ENCODE assay signal across 8 cellular contexts in genomic region chr13:28636677-28637317, GRCh38. TPM values are rescaled to one million over a fixed set of nuclear protein-coding genes. Genes with fewer than 3 reads are reported as not detected.
DNase-seq lines count a peak whose midpoint lies in the region; ATAC-seq and TF ChIP-seq lines count a peak whose summit lies in the region.

No MANE protein-coding gene starts in this region.

- H3K4me3 Mint-ChIP-seq in CD4-positive, CD25-positive, alpha-beta regulatory T cell, result peak overlapping the region in 1 of 4 donors; percentile 3
- H3K4me3 Mint-ChIP-seq in activated naive CD8-positive, alpha-beta T cell, result peak overlapping the region; percentile 15

- peaks cover 19% of the 10 kb centered on the region for H3K27me3 ChIP-seq in CD4-positive, CD25-positive, alpha-beta regulatory T cell (ENCODE audit: control insufficient read depth, insufficient read depth, low read length)
- H3K27me3 ChIP-seq in cardiac muscle cell, result no peaks in the 10 kb centered on the region

- H3K4me1 ChIP-seq in CD4-positive, CD25-positive, alpha-beta regulatory T cell (ENCODE audit: control insufficient read depth, insufficient read depth, low read length, poor library complexity, severe bottlenecking), result no peaks in the 10 kb centered on the region
- H3K4me1 ChIP-seq in cardiac muscle cell (ENCODE audit: low read depth), result peaks cover 3% of the 10 kb centered on the region

- H3K27ac Mint-ChIP-seq in CD4-positive, CD25-positive, alpha-beta regulatory T cell, result no peak overlapping the region
- H3K27ac Mint-ChIP-seq in activated naive CD8-positive, alpha-beta T cell, result no peak overlapping the region

- no peak overlapping the region for H3K4me3 ChIP-seq in CD4-positive, CD25-positive, alpha-beta regulatory T cell (ENCODE audit: low read depth, low read length)
- H3K4me3 ChIP-seq in Jurkat, Clone E6-1 (ENCODE audit: low read length), result no peak overlapping the region
- H3K4me3 ChIP-seq in cardiac muscle cell, result no peak overlapping the region

- H3K27me3 Mint-ChIP-seq in CD4-positive, CD25-positive, alpha-beta regulatory T cell, result peaks cover 31% of the 10 kb centered on the region
- H3K27me3 Mint-ChIP-seq in activated naive CD8-positive, alpha-beta T cell, result peaks cover 3% of the 10 kb centered on the region

- peaks cover 0 to 9% (median 5%) of the 10 kb centered on the region in 4 donors for H3K4me1 Mint-ChIP-seq in CD4-positive, CD25-positive, alpha-beta regulatory T cell
- peaks cover 8% of the 10 kb centered on the region for H3K4me1 Mint-ChIP-seq in activated naive CD8-positive, alpha-beta T cell (ENCODE audit: low read depth)

- no peaks in the 10 kb centered on the region for H3K36me3 ChIP-seq in CD4-positive, CD25-positive, alpha-beta regulatory T cell (ENCODE audit: control insufficient read depth, insufficient read depth, low read length)
- H3K36me3 ChIP-seq in cardiac muscle cell, result no peaks in the 10 kb centered on the region

- H3K9me3 Mint-ChIP-seq in CD4-positive, CD25-positive, alpha-beta regulatory T cell, result peaks cover 0 to 3% (median 0%) of the 10 kb centered on the region in 7 donors
- H3K9me3 Mint-ChIP-seq in activated naive CD8-positive, alpha-beta T cell (ENCODE audit: low read depth), result no peaks in the 10 kb centered on the region

- H3K27ac ChIP-seq in CD4-positive, CD25-positive, alpha-beta regulatory T cell (ENCODE audit: insufficient read depth, low read length, poor library complexity, severe bottlenecking), result no peak overlapping the region
- H3K27ac ChIP-seq in cardiac muscle cell, result no peak overlapping the region

- peak in 1 of 2 donors; percentile 39 for ATAC-seq in CD4-positive, CD25-positive, alpha-beta regulatory T cell (ENCODE audit: low read depth in 2 of 2)
- ATAC-seq in GM19324 (IDR thresholded peaks at IDR 0.05; ENCODE audit: low FRiP score, unreplicated experiment) (peak; percentile 65), HG02981 (IDR thresholded peaks at IDR 0.05; ENCODE audit: unreplicated experiment) (no peak)

- no peaks in the 10 kb centered on the region for H3K9me3 ChIP-seq in CD4-positive, CD25-positive, alpha-beta regulatory T cell (ENCODE audit: control insufficient read depth in 2 of 2, low read length in 2 of 2)
- no peaks in the 10 kb centered on the region for H3K9me3 ChIP-seq in cardiac muscle cell (ENCODE audit: low read depth)

- peak; percentile 95 for TF ChIP-seq CTCF in cardiac muscle cell (IDR thresholded peaks at IDR 0.05; ENCODE audit: low read depth, low read length)

- DNase-seq in CD4-positive, CD25-positive, alpha-beta regulatory T cell, result peak in 2 of 3 donors; percentile 23 to 41
- DNase-seq in Jurkat, Clone E6-1 (ENCODE audit: low read depth, low spot score), result peak; percentile 90
- DNase-seq in RKO (ENCODE audit: low spot score) (peak; percentile 59), cardiac muscle cell (ENCODE audit: low read depth in 1 of 2, low spot score in 1 of 2) (peak; percentile 75 to 80), renal cortical epithelial cell (ENCODE audit: low read depth) (peak; percentile 70)

- H3K36me3 Mint-ChIP-seq in CD4-positive, CD25-positive, alpha-beta regulatory T cell, result no peaks in the 10 kb centered on the region
- no peaks in the 10 kb centered on the region for H3K36me3 Mint-ChIP-seq in activated naive CD8-positive, alpha-beta T cell

RNA-seq across cellular contexts. Expression of gene POMP, which starts 22.1 kb away (rescaled TPM):
- 27.3 TPM for total RNA-seq in CD4-positive, CD25-positive, alpha-beta regulatory T cell
- polyA plus RNA-seq in CD4-positive, CD25-positive, alpha-beta regulatory T cell, result 100 to 1,000 TPM; 101 to 138 (median 120) TPM
- polyA plus RNA-seq in Jurkat, Clone E6-1 (2012; ENCODE audit: insufficient read depth, insufficient read length), result 205 TPM
- total RNA-seq in cardiac muscle cell (16.4 and 35.3 TPM in 2 replicates), renal cortical epithelial cell (102 and 204 TPM in 2 replicates)
- polyA plus RNA-seq in cardiac muscle cell, result 168 and 208 TPM in 2 replicates

Comparison
In these comparisons a context has a peak if more than half of its experiments do, and no peak if none do; other contexts are left out.
1. DNase-seq: peak in every context shown above with its lines; median percentile 90 in Jurkat, Clone E6-1; 78 in cardiac muscle cell; 70 in renal cortical epithelial cell; 59 in RKO; 32 in CD4-positive, CD25-positive, alpha-beta regulatory T cell.